Comparison of ENCODE assay signal across 19 cellular contexts in genomic region chr17:32631341-32632109, GRCh38.
"Had no signal": no experiment of that assay in that cellular context is flagged by ENCODE, and none has a peak within 500 bp of the region (broad histone marks: within the 10 kb centered on the region; RNA-seq: fewer than 3 reads in every experiment).

No MANE protein-coding gene starts in this region.

- H3K27me3 Mint-ChIP-seq: naive B cell had no signal

- H3K27ac Mint-ChIP-seq: immature natural killer cell, naive B cell, nephron had no signal

- H3K4me1 Mint-ChIP-seq: immature natural killer cell, naive B cell had no signal

- H3K27ac ChIP-seq: epithelial cell of prostate, esophagus muscularis mucosa, parathyroid adenoma, prostate gland, suprapubic skin, upper lobe of left lung, uterus had no signal

- H3K27me3 ChIP-seq: dorsolateral prefrontal cortex, esophagus muscularis mucosa, suprapubic skin, tibial artery, upper lobe of left lung, uterus had no signal

- H3K9me3 ChIP-seq: esophagus muscularis mucosa, prostate gland, suprapubic skin, tibial artery, upper lobe of left lung, uterus had no signal

- H3K36me3 Mint-ChIP-seq: naive B cell had no signal

- DNase-seq: cortex of kidney; dorsolateral prefrontal cortex; effector memory CD4-positive, alpha-beta T cell; foreskin fibroblast; immature natural killer cell; mesendoderm; naive B cell; stimulated activated CD4-positive, alpha-beta T cell treated with anti-CD3 and anti-CD28 coated beads, Interleukin-2, amount 100 ng/mL, for 48 hours; stimulated activated naive CD8-positive, alpha-beta T cell treated with anti-CD3 and anti-CD28 coated beads, Interleukin-15, Interleukin-2, amounts not matched to agents 100 U/mL and 50 U/mL, for 24 hours; tibial artery; upper lobe of left lung; uterus had no signal

- H3K36me3 ChIP-seq: esophagus muscularis mucosa, prostate gland, upper lobe of left lung, uterus had no signal

- H3K4me3 ChIP-seq: dorsolateral prefrontal cortex, esophagus muscularis mucosa, prostate gland, smooth muscle cell, suprapubic skin, tibial artery, upper lobe of left lung, uterus had no signal

- H3K4me1 ChIP-seq: esophagus muscularis mucosa, parathyroid adenoma, suprapubic skin, upper lobe of left lung, uterus had no signal

- H3K4me3 Mint-ChIP-seq: immature natural killer cell, naive B cell, nephron had no signal

- ATAC-seq: stimulated activated naive CD8-positive, alpha-beta T cell treated with anti-CD3 and anti-CD28 coated beads, Interleukin-15, Interleukin-2, amounts not matched to agents 100 U/mL and 50 U/mL, for 24 hours had no signal

- H3K9me3 Mint-ChIP-seq: immature natural killer cell, naive B cell, nephron had no signal
